1 cellular context compared by ENCODE assay signal in genomic region chr6:135325624-135326424, GRCh38.
TF ChIP-seq lines count a peak whose summit lies in the region.

No MANE protein-coding gene starts in this region.

TF ChIP-seq in K562, 482 proteins besides CTCF, POLR2A, EP300 and RAD21 (continued from another document and continues in another):
- TF ChIP-seq ETV6 (IDR thresholded peaks at IDR 0.05; ENCODE audit: borderline replicate concordance in 1 of 2, low read depth in 2 of 2, low read length in 1 of 2) (peak; percentile 53 to 93; a peak in 2 of 4 replicates), ETV6 (CRISPR knock-in tag; IDR thresholded peaks at IDR 0.05; ENCODE audit: borderline replicate concordance) (no peak), MAZ (CRISPR knock-in tag; conservative IDR thresholded peaks at IDR 0.05 in 1 of 2, IDR thresholded peaks at IDR 0.05 in 1 of 2) (0 out of 4 replicates have a peak, but pooled peaks of 1 of the 2 experiments have one; percentile 20), BCLAF1 (IDR thresholded peaks at IDR 0.05; ENCODE audit: borderline replicate concordance in 1 of 2, control insufficient read depth in 1 of 2, low read depth in 2 of 2, low read length in 1 of 2) (no peak), HMGN3 (IDR thresholded peaks at IDR 0.05; ENCODE audit: borderline replicate concordance, extremely low read depth, insufficient read length, low read depth, low read length) (peak; percentile 38), ZNF589 (CRISPR knock-in tag; IDR thresholded peaks at IDR 0.05; ENCODE audit: low read depth) (peak; percentile 67; the same call in 1 of the 2 replicates), SAP30 (IDR thresholded peaks at IDR 0.05; ENCODE audit: borderline replicate concordance, insufficient read depth, low read depth, low read length, poor library complexity, severe bottlenecking) (no peak), NFE2L1 (tag; IDR thresholded peaks at IDR 0.05; ENCODE audit: borderline replicate concordance, low read depth) (no peak), NCOA1 (IDR thresholded peaks at IDR 0.05; ENCODE audit: low read depth) (peak; percentile 79; the same call in 1 of the 2 replicates), THRAP3 (IDR thresholded peaks at IDR 0.05; ENCODE audit: borderline replicate concordance) (no peak), ZNF12 (CRISPR knock-in tag; IDR thresholded peaks at IDR 0.05) (no peak), BDP1 (IDR thresholded peaks at IDR 0.05; ENCODE audit: insufficient read depth, insufficient read length) (no peak), ETS2 (tag; IDR thresholded peaks at IDR 0.05; ENCODE audit: borderline replicate concordance, poor library complexity, severe bottlenecking) (no peak), PHB (CRISPR knock-in tag; IDR thresholded peaks at IDR 0.05) (no peak), ZNF644 (tag; IDR thresholded peaks at IDR 0.05; ENCODE audit: low read depth) (no peak), SOX6 (IDR thresholded peaks at IDR 0.05) (peak; percentile 87), HNRNPUL1 (IDR thresholded peaks at IDR 0.05; ENCODE audit: low read length) (no peak), VEZF1 (CRISPR knock-in tag; IDR thresholded peaks at IDR 0.05) (peak; percentile 14; the same call in 1 of the 2 replicates), NFE2 (IDR thresholded peaks at IDR 0.05; ENCODE audit: low read depth) (peak; percentile 67), TCF3 (CRISPR knock-in tag; IDR thresholded peaks at IDR 0.05) (peak; percentile 93), CREB1 (IDR thresholded peaks at IDR 0.05) (peak; percentile 58; the same call in 1 of the 2 replicates), CREB1 (CRISPR knock-in tag; IDR thresholded peaks at IDR 0.05) (no peak), MLLT1 (IDR thresholded peaks at IDR 0.05) (no peak), CC2D1A (IDR thresholded peaks at IDR 0.05) (peak; percentile 60; the same call in 1 of the 2 replicates), AFF4 (CRISPR knock-in tag; IDR thresholded peaks at IDR 0.05) (no peak), SP2 (IDR thresholded peaks at IDR 0.05; ENCODE audit: extremely low read depth, low read depth, low read length, poor library complexity, severe bottlenecking) (no peak), MLX (CRISPR knock-in tag; conservative IDR thresholded peaks at IDR 0.05) (no peak), TAF1 (IDR thresholded peaks at IDR 0.05; ENCODE audit: control insufficient read depth, extremely low read depth, insufficient read depth, low read length, severe bottlenecking) (no peak), FOXA1 (IDR thresholded peaks at IDR 0.05; ENCODE audit: borderline replicate concordance) (no peak), MECOM (CRISPR knock-in tag; IDR thresholded peaks at IDR 0.05) (no peak), ZNF75A (CRISPR knock-in tag; IDR thresholded peaks at IDR 0.05) (no peak), RCOR1 (IDR thresholded peaks at IDR 0.05; ENCODE audit: borderline replicate concordance in 1 of 2, low read depth in 2 of 2, low read length in 2 of 2) (peak; percentile 64 to 91; a peak in 3 of 4 replicates), ZNF384 (IDR thresholded peaks at IDR 0.05; ENCODE audit: low read depth, low read length) (no peak), ZNF3 (CRISPR knock-in tag; IDR thresholded peaks at IDR 0.05) (no peak), ZNF253 (CRISPR knock-in tag; conservative IDR thresholded peaks at IDR 0.05) (no peak), PML (IDR thresholded peaks at IDR 0.05; ENCODE audit: low read length) (peak; percentile 70; the same call in 1 of the 2 replicates), TCFL5 (CRISPR knock-in tag; conservative IDR thresholded peaks at IDR 0.05) (no peak), ZNF224 (CRISPR knock-in tag; IDR thresholded peaks at IDR 0.05) (no peak), CXXC5 (CRISPR knock-in tag; IDR thresholded peaks at IDR 0.05) (no peak), ZNF395 (CRISPR knock-in tag; IDR thresholded peaks at IDR 0.05) (no peak; the same call in 1 of the 2 replicates), BHLHE40 (IDR thresholded peaks at IDR 0.05; ENCODE audit: low read length) (peak; percentile 19; the same call in 1 of the 2 replicates), IRF1 (CRISPR knock-in tag; IDR thresholded peaks at IDR 0.05; ENCODE audit: borderline replicate concordance) (no peak), XRCC4 (IDR thresholded peaks at IDR 0.05; ENCODE audit: extremely low read depth, insufficient read depth, insufficient read length) (no peak), ZNF143 (CRISPR knock-in tag; IDR thresholded peaks at IDR 0.05) (0 out of 2 replicates have a peak, but pooled peaks have one; percentile 19), LCOR (CRISPR knock-in tag; IDR thresholded peaks at IDR 0.05) (peak; percentile 25; the same call in 1 of the 2 replicates), NFIC (IDR thresholded peaks at IDR 0.05) (peak; percentile 43; the same call in 1 of the 2 replicates), MTA3 (IDR thresholded peaks at IDR 0.05; ENCODE audit: borderline replicate concordance) (0 out of 2 replicates have a peak, but pooled peaks have one; percentile 24), ZNF707 (CRISPR knock-in tag; conservative IDR thresholded peaks at IDR 0.05) (no peak), POLR2G (IDR thresholded peaks at IDR 0.05; ENCODE audit: low read depth, low read length) (no peak), ZKSCAN8 (CRISPR knock-in tag; IDR thresholded peaks at IDR 0.05) (peak; percentile 53; the same call in 1 of the 2 replicates), CCNT2 (IDR thresholded peaks at IDR 0.05; ENCODE audit: borderline replicate concordance, extremely low read depth, insufficient read length, low read depth, low read length) (peak; percentile 37), ATF7 (IDR thresholded peaks at IDR 0.05) (peak; percentile 71), KLF13 (tag; IDR thresholded peaks at IDR 0.05; ENCODE audit: borderline replicate concordance, low read depth) (no peak), SMARCA4 (IDR thresholded peaks at IDR 0.05) (peak; percentile 86), KLF16 (IDR thresholded peaks at IDR 0.05) (peak; percentile 39; the same call in 1 of the 2 replicates), LEF1 (IDR thresholded peaks at IDR 0.05) (peak; percentile 61; the same call in 1 of the 2 replicates), MEIS2 (IDR thresholded peaks at IDR 0.05; ENCODE audit: partially characterized antibody) (peak; percentile 29), SP1 (CRISPR knock-in tag; IDR thresholded peaks at IDR 0.05) (no peak), STAT5A (IDR thresholded peaks at IDR 0.05; ENCODE audit: borderline replicate concordance, low read length) (peak; percentile 83), KAT8 (IDR thresholded peaks at IDR 0.05; ENCODE audit: low read depth) (no peak)
